1 cellular context compared by ENCODE assay signal in the genomic region with DNA sequence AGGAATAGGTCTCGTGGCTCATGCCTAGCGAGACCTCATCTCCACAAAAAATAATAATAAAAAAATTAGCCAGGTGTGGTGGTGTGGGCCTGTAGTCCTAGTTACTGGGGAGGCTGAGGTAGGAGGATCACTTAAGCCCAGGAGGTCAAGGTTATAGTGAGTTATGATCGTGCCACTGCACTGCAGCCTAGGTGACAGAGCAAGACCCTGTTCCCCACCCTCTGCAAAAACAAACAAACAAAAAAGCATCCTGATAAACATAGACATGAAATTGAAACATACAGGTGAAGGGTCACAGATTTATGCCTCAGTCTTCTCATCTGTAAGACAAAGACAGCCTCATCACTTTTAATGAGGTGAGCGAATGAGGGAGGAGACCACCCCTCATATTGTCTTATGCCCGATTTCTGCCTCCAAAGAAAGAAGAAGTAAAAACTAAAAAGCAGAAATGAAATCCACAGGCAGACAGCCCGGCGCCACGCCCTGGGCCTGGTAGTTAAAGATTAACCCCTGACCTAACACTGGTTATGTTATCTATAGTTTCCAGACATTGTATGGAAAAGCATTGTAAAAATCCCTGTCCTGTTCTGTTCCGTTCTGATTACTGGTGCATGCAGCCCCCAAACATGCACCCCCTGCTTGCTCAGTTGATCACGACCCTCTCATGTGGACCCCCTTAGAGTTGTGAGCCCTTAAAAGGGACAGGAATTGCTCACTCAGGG.
TF ChIP-seq lines count a peak whose summit lies in the region.
"Not testable (repeated sequence)": the region's sequence is repeated elsewhere in the genome, so short reads cannot be mapped to it uniquely, and the experiment has no call there.

No MANE protein-coding gene starts in this region.

TF ChIP-seq in K562, 482 proteins besides CTCF, POLR2A, EP300 and RAD21 (continued from another document and continues in another):
- TF ChIP-seq, protein P1, sequence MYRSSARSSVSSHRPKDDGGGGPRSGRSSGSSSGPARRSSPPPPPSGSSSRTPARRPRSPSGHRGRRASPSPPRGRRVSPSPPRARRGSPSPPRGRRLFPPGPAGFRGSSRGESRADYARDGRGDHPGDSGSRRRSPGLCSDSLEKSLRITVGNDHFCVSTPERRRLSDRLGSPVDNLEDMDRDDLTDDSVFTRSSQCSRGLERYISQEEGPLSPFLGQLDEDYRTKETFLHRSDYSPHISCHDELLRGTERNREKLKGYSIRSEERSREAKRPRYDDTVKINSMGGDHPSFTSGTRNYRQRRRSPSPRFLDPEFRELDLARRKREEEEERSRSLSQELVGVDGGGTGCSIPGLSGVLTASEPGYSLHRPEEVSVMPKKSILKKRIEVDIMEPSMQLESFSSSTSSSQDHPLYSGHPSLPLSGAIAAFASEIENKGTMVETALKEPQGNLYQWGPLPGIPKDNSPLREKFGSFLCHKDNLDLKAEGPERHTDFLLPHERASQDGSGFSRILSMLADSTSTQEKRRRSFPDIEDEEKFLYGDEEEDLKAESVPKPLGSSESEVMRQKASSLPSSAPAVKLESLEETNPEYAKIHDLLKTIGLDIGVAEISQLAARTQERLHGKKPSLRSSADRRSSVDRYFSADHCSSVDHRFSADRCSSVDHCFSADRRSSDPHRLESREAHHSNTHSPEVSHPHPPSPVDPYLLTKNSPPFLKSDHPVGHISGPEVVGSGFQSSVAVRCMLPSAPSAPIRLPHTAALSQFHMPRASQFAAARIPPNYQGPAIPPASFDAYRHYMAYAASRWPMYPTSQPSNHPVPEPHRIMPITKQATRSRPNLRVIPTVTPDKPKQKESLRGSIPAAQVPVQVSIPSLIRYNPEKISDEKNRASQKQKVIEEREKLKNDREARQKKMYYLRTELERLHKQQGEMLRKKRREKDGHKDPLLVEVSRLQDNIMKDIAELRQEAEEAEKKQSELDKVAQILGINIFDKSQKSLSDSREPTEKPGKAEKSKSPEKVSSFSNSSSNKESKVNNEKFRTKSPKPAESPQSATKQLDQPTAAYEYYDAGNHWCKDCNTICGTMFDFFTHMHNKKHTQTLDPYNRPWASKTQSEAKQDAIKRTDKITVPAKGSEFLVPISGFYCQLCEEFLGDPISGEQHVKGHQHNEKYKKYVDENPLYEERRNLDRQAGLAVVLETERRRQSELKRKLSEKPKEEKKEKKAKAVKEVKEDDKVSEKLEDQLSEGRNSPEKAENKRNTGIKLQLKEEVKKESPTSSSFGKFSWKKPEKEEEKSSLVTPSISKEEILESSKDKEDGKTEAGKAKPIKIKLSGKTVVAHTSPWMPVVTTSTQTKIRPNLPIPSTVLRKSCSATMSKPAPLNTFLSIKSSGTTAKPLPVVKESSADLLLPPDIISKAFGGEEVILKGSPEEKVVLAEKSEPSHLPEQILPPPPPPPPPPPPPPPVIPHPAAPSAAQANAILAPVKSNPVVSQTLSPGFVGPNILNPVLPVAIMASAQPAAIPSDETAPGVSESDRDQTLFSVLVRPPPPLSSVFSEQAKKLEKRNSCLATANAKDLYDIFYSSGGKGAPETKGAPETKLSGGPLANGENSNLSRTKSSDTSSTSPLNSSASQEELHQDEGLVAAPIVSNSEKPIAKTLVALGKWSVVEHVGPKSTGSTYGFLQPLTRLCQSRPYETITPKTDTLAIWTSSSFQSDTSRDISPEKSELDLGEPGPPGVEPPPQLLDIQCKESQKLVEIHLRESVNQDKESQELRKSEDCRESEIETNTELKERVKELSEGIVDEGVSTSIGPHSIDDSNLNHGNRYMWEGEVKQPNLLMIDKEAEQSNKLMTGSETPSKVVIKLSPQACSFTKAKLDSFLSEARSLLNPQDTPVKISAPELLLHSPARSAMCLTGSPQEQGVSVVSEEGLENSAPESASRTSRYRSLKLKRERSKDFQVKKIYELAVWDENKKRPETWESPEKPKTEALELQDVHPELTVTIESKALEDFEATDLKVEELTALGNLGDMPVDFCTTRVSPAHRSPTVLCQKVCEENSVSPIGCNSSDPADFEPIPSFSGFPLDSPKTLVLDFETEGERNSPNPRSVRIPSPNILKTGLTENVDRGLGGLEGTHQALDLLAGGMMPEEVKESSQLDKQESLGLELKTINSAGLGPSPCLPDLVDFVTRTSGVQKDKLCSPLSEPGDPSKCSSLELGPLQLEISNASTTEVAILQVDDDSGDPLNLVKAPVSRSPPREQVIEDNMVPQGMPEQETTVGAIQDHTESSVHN (IDR thresholded peaks at IDR 0.05; ENCODE audit: borderline replicate concordance in 1 of 2, low read depth in 1 of 2): peak in 1 of 2 experiments; percentile 26; a peak in 1 of 4 replicates
- TF ChIP-seq OTX1 (CRISPR knock-in tag; IDR thresholded peaks at IDR 0.05) (0 out of 2 replicates have a peak, but pooled peaks have one; percentile 44), ELF1 (tag; IDR thresholded peaks at IDR 0.05) (0 out of 2 replicates have a peak, but pooled peaks have one; percentile 1), PHB2 (IDR thresholded peaks at IDR 0.05; ENCODE audit: low read depth) (peak; percentile 95), MECOM (CRISPR knock-in tag; IDR thresholded peaks at IDR 0.05) (0 out of 2 replicates have a peak, but pooled peaks have one; percentile 9), CBFA2T2 (conservative IDR thresholded peaks at IDR 0.05) (peak; percentile 98), TEAD2 (tag; IDR thresholded peaks at IDR 0.05) (peak; percentile 39; the same call in 1 of the 2 replicates), ARID1B (IDR thresholded peaks at IDR 0.05) (peak; percentile 100), NCOR1 (IDR thresholded peaks at IDR 0.05) (peak; percentile 99), SMARCC2 (IDR thresholded peaks at IDR 0.05; ENCODE audit: low read depth) (peak; percentile 99), EGR1 (conservative IDR thresholded peaks at IDR 0.05) (0 out of 2 replicates have a peak, but pooled peaks have one; percentile 5), KDM1A (IDR thresholded peaks at IDR 0.05) (peak; percentile 100), ZNF584 (CRISPR knock-in tag; IDR thresholded peaks at IDR 0.05; ENCODE audit: low read depth) (peak; percentile 86; the same call in 1 of the 2 replicates), CREM (IDR thresholded peaks at IDR 0.05; ENCODE audit: low read depth) (peak; percentile 83), HDAC1 (IDR thresholded peaks at IDR 0.05) (peak; percentile 93 to 98; a peak in 3 of 4 replicates), NR4A1 (CRISPR knock-in tag; IDR thresholded peaks at IDR 0.05) (0 out of 2 replicates have a peak, but pooled peaks have one; percentile 57), NR4A1 (tag; IDR thresholded peaks at IDR 0.05) (peak; percentile 77; the same call in 1 of the 2 replicates), TEAD4 (IDR thresholded peaks at IDR 0.05; ENCODE audit: low read length) (peak; percentile 95), MTA3 (IDR thresholded peaks at IDR 0.05; ENCODE audit: borderline replicate concordance) (peak; percentile 90; the same call in 1 of the 2 replicates), CC2D1A (IDR thresholded peaks at IDR 0.05) (peak; percentile 96), TARDBP (IDR thresholded peaks at IDR 0.05) (peak; percentile 89; the same call in 1 of the 2 replicates), HDAC3 (IDR thresholded peaks at IDR 0.05; ENCODE audit: borderline replicate concordance, partially characterized antibody) (peak; percentile 92), MAZ (CRISPR knock-in tag; conservative IDR thresholded peaks at IDR 0.05 in 1 of 2, IDR thresholded peaks at IDR 0.05 in 1 of 2) (peak; percentile 44 to 55; a peak in 3 of 4 replicates), ZNF311 (CRISPR knock-in tag; IDR thresholded peaks at IDR 0.05) (peak; percentile 82), MEIS2 (IDR thresholded peaks at IDR 0.05; ENCODE audit: partially characterized antibody) (peak; percentile 40), ZNF41 (CRISPR knock-in tag; conservative IDR thresholded peaks at IDR 0.05) (peak; percentile 77; the same call in 1 of the 2 replicates), ZBTB7A (IDR thresholded peaks at IDR 0.05; ENCODE audit: borderline replicate concordance, control insufficient read depth, low read depth, low read length) (peak; percentile 64; the same call in 1 of the 2 replicates), SMARCE1 (IDR thresholded peaks at IDR 0.05) (peak; percentile 100), ZNF197 (CRISPR knock-in tag; IDR thresholded peaks at IDR 0.05; ENCODE audit: low read depth) (peak; percentile 64; the same call in 1 of the 2 replicates), NR2C1 (IDR thresholded peaks at IDR 0.05) (peak; percentile 79), NR2C1 (tag; IDR thresholded peaks at IDR 0.05) (peak; percentile 87), SMARCA5 (IDR thresholded peaks at IDR 0.05) (0 out of 2 replicates have a peak, but pooled peaks have one; percentile 45), HMG20A (CRISPR knock-in tag; conservative IDR thresholded peaks at IDR 0.05) (0 out of 2 replicates have a peak, but pooled peaks have one; percentile 56), PYGO2 (tag; IDR thresholded peaks at IDR 0.05) (peak; percentile 76)
- TF ChIP-seq, protein P2, sequence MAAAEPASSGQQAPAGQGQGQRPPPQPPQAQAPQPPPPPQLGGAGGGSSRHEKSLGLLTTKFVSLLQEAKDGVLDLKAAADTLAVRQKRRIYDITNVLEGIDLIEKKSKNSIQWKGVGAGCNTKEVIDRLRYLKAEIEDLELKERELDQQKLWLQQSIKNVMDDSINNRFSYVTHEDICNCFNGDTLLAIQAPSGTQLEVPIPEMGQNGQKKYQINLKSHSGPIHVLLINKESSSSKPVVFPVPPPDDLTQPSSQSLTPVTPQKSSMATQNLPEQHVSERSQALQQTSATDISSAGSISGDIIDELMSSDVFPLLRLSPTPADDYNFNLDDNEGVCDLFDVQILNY (CRISPR knock-in tag; IDR thresholded peaks at IDR 0.05): 0 out of 2 replicates have a peak, but pooled peaks have one; percentile 45
- TF ChIP-seq, protein P3, sequence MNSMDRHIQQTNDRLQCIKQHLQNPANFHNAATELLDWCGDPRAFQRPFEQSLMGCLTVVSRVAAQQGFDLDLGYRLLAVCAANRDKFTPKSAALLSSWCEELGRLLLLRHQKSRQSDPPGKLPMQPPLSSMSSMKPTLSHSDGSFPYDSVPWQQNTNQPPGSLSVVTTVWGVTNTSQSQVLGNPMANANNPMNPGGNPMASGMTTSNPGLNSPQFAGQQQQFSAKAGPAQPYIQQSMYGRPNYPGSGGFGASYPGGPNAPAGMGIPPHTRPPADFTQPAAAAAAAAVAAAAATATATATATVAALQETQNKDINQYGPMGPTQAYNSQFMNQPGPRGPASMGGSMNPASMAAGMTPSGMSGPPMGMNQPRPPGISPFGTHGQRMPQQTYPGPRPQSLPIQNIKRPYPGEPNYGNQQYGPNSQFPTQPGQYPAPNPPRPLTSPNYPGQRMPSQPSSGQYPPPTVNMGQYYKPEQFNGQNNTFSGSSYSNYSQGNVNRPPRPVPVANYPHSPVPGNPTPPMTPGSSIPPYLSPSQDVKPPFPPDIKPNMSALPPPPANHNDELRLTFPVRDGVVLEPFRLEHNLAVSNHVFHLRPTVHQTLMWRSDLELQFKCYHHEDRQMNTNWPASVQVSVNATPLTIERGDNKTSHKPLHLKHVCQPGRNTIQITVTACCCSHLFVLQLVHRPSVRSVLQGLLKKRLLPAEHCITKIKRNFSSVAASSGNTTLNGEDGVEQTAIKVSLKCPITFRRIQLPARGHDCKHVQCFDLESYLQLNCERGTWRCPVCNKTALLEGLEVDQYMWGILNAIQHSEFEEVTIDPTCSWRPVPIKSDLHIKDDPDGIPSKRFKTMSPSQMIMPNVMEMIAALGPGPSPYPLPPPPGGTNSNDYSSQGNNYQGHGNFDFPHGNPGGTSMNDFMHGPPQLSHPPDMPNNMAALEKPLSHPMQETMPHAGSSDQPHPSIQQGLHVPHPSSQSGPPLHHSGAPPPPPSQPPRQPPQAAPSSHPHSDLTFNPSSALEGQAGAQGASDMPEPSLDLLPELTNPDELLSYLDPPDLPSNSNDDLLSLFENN (IDR thresholded peaks at IDR 0.05; ENCODE audit: low read depth in 2 of 2, low read length in 2 of 2): peak in 1 of 2 experiments; percentile 92; a peak in 2 of 4 replicates
- TF ChIP-seq, protein P4, sequence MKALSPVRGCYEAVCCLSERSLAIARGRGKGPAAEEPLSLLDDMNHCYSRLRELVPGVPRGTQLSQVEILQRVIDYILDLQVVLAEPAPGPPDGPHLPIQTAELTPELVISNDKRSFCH (CRISPR knock-in tag; IDR thresholded peaks at IDR 0.05): not testable (repeated sequence)
- TF ChIP-seq, protein P4 (tag; IDR thresholded peaks at IDR 0.05): peak; percentile 90
- not testable (repeated sequence) for TF ChIP-seq TEAD4 (CRISPR knock-in tag; IDR thresholded peaks at IDR 0.05; ENCODE audit: borderline replicate concordance)
- TF ChIP-seq, protein P5, sequence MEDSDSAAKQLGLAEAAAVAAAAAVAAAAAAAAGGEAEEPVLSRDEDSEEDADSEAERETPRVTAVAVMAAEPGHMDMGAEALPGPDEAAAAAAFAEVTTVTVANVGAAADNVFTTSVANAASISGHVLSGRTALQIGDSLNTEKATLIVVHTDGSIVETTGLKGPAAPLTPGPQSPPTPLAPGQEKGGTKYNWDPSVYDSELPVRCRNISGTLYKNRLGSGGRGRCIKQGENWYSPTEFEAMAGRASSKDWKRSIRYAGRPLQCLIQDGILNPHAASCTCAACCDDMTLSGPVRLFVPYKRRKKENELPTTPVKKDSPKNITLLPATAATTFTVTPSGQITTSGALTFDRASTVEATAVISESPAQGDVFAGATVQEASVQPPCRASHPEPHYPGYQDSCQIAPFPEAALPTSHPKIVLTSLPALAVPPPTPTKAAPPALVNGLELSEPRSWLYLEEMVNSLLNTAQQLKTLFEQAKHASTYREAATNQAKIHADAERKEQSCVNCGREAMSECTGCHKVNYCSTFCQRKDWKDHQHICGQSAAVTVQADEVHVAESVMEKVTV (CRISPR knock-in tag; IDR thresholded peaks at IDR 0.05): 0 out of 2 replicates have a peak, but pooled peaks have one; percentile 30
- TF ChIP-seq, protein P6, sequence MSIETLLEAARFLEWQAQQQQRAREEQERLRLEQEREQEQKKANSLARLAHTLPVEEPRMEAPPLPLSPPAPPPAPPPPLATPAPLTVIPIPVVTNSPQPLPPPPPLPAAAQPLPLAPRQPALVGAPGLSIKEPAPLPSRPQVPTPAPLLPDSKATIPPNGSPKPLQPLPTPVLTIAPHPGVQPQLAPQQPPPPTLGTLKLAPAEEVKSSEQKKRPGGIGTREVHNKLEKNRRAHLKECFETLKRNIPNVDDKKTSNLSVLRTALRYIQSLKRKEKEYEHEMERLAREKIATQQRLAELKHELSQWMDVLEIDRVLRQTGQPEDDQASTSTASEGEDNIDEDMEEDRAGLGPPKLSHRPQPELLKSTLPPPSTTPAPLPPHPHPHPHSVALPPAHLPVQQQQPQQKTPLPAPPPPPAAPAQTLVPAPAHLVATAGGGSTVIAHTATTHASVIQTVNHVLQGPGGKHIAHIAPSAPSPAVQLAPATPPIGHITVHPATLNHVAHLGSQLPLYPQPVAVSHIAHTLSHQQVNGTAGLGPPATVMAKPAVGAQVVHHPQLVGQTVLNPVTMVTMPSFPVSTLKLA (conservative IDR thresholded peaks at IDR 0.05): peak in 1 of 2 experiments; percentile 75; a peak in 2 of 4 replicates
- TF ChIP-seq, protein P7, sequence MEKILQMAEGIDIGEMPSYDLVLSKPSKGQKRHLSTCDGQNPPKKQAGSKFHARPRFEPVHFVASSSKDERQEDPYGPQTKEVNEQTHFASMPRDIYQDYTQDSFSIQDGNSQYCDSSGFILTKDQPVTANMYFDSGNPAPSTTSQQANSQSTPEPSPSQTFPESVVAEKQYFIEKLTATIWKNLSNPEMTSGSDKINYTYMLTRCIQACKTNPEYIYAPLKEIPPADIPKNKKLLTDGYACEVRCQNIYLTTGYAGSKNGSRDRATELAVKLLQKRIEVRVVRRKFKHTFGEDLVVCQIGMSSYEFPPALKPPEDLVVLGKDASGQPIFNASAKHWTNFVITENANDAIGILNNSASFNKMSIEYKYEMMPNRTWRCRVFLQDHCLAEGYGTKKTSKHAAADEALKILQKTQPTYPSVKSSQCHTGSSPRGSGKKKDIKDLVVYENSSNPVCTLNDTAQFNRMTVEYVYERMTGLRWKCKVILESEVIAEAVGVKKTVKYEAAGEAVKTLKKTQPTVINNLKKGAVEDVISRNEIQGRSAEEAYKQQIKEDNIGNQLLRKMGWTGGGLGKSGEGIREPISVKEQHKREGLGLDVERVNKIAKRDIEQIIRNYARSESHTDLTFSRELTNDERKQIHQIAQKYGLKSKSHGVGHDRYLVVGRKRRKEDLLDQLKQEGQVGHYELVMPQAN (IDR thresholded peaks at IDR 0.05; ENCODE audit: borderline replicate concordance): peak; percentile 43; the same call in 1 of the 2 replicates
